ENCODE assay signal across 11 cellular contexts in genomic region chr17:29619251-29619650, GRCh38. TPM values are rescaled to one million over a fixed set of nuclear protein-coding genes. Genes with fewer than 3 reads are reported as not detected.
A peak's percentile ranks its signal among the peaks of the same experiment; 100 is the strongest.
DNase-seq lines count a peak whose midpoint lies in the region; ATAC-seq and TF ChIP-seq lines count a peak whose summit lies in the region.
"Had no signal": no experiment of that assay in that cellular context is flagged by ENCODE, and none has a peak within 500 bp of the region (broad histone marks: within the 10 kb centered on the region; RNA-seq: fewer than 3 reads in every experiment).

No MANE protein-coding gene starts in this region.

- DNase-seq in NCI-H2081 (lab: John Stamatoyannopoulos, UW), result peak; percentile 11 to 12
- no peak for DNase-seq in NCI-H2081 treated with DMSO at 0.1 percent for 48 hours (lab: John Stamatoyannopoulos, UW)
- DNase-seq in Kasumi-1 (lab: John Stamatoyannopoulos, UW), result peak; percentile 41 to 62
- no peak for DNase-seq in brain microvascular endothelial cell
- no peak for DNase-seq in neuronal stem cell (ENCODE audit: low spot score)
- no peak for DNase-seq in GM19238 (ENCODE audit: insufficient read length, low spot score)
- DNase-seq in GM19240 (ENCODE audit: insufficient read length, low spot score), result no peak
- DNase-seq: activated gamma-delta T cell, naive B cell had no signal

- no peak overlapping the region for H3K14ac ChIP-seq in neuronal stem cell (ENCODE audit: low read length)

- H3K9me3 ChIP-seq in neuronal stem cell (replicated peaks in 1 of 2; ENCODE audit: control insufficient read depth in 2 of 2, insufficient read depth in 1 of 2, low read depth in 1 of 2, low read length in 2 of 2), result peaks cover 0 to 12% of the 10 kb centered on the region in 2 donors

- H2AFZ ChIP-seq in neuronal stem cell (ENCODE audit: low read length), result no peak overlapping the region

- H3K27me3 ChIP-seq in brain microvascular endothelial cell (replicated peaks) (no peaks in the 10 kb centered on the region), neuronal stem cell (ENCODE audit: control insufficient read depth in 3 of 3, insufficient read depth in 3 of 3, low read depth in 1 of 3, low read length in 3 of 3) (peaks cover 13 to 52% (median 16%) of the 10 kb centered on the region in 3 experiments)

- no peaks in the 10 kb centered on the region for H3K79me1 ChIP-seq in neuronal stem cell (ENCODE audit: low read depth, low read length)

- H3K4me2 ChIP-seq in neuronal stem cell (ENCODE audit: insufficient read depth, low read length, poor library complexity, severe bottlenecking), result no peak overlapping the region

- no peak overlapping the region for H2BK120ac ChIP-seq in neuronal stem cell (ENCODE audit: low read depth, low read length)

- no peak overlapping the region for H3K23ac ChIP-seq in neuronal stem cell (ENCODE audit: low read depth, low read length, poor library complexity)

- H3K27ac ChIP-seq in brain microvascular endothelial cell (no peak overlapping the region), neuronal stem cell (replicated peaks; ENCODE audit: low read length) (no peak overlapping the region)
- H3K27ac ChIP-seq: C4-2B had no signal

- H3K18ac ChIP-seq in neuronal stem cell (ENCODE audit: low read length), result peak overlapping the region; percentile 0

- no peak overlapping the region for H2AK5ac ChIP-seq in neuronal stem cell (ENCODE audit: low read depth, low read length)

- H4K91ac ChIP-seq in neuronal stem cell (ENCODE audit: low read depth, low read length, poor library complexity), result no peak overlapping the region

- peaks cover 10 to 31% of the 10 kb centered on the region in 2 donors for H3K4me1 ChIP-seq in neuronal stem cell (ENCODE audit: control insufficient read depth in 2 of 2, insufficient read depth in 1 of 2, low read depth in 1 of 2, low read length in 2 of 2)

- no peaks in the 10 kb centered on the region for H3K36me3 ChIP-seq in brain microvascular endothelial cell (replicated peaks)
- H3K36me3 ChIP-seq in neuronal stem cell (replicated peaks in 1 of 2; ENCODE audit: control insufficient read depth in 2 of 2, insufficient read depth in 2 of 2, low read length in 2 of 2), result peaks cover 0 to 4% of the 10 kb centered on the region in 2 donors

- no peak overlapping the region for H3K9ac ChIP-seq in neuronal stem cell (ENCODE audit: low read depth, low read length, poor library complexity)

- no peak overlapping the region for H3K4ac ChIP-seq in neuronal stem cell (ENCODE audit: low read length)

- H3K4me3 ChIP-seq in brain microvascular endothelial cell (ENCODE audit: low read depth, low read length), result no peak overlapping the region
- H3K4me3 ChIP-seq in neuronal stem cell (ENCODE audit: low read length in 2 of 2), result no peak overlapping the region

- H2BK5ac ChIP-seq in neuronal stem cell (ENCODE audit: low read length), result no peak overlapping the region

- no peak for ATAC-seq in GM21390 (IDR thresholded peaks at IDR 0.05; ENCODE audit: unreplicated experiment)

- in situ Hi-C loops in brain microvascular endothelial cell (cut with HindIII; ENCODE audit: low pct_ligation_motif_present, low sequenced_read_pairs), result no loop called here

- no peak overlapping the region for H2BK12ac ChIP-seq in neuronal stem cell (ENCODE audit: low read length)

- peak; percentile 57 for TF ChIP-seq CTCF in brain microvascular endothelial cell (IDR thresholded peaks at IDR 0.05; ENCODE audit: low read depth, low read length, missing control alignments)

- H2BK15ac ChIP-seq in neuronal stem cell (ENCODE audit: low read length), result no peak overlapping the region

- no peak overlapping the region for H4K8ac ChIP-seq in neuronal stem cell (ENCODE audit: low read depth, low read length)

RNA-seq across cellular contexts. Expression of gene CORO6, which starts 3.5 kb away (rescaled TPM):
- polyA plus RNA-seq in neuronal stem cell (2013, experiment 1 of 2), result 5.2 TPM
- polyA plus RNA-seq in neuronal stem cell (2013, experiment 2 of 2), result 5.5 TPM

RNA-seq across cellular contexts. Expression of gene ANKRD13B, which starts 26.3 kb away (rescaled TPM):
- polyA plus RNA-seq in neuronal stem cell (2013, experiment 1 of 2), result 24.5 TPM
- polyA plus RNA-seq in neuronal stem cell (2013, experiment 2 of 2), result 23.7 TPM

RNA-seq across cellular contexts. Expression of gene GIT1, which starts 29.8 kb away (rescaled TPM):
- 63.2 TPM for polyA plus RNA-seq in neuronal stem cell (2013, experiment 1 of 2)
- 65.1 TPM for polyA plus RNA-seq in neuronal stem cell (2013, experiment 2 of 2)

RNA-seq across cellular contexts. Expression of gene TP53I13, which starts 50.8 kb away (rescaled TPM):
- 32.2 TPM for polyA plus RNA-seq in neuronal stem cell (2013, experiment 1 of 2)
- 30.4 TPM for polyA plus RNA-seq in neuronal stem cell (2013, experiment 2 of 2)

RNA-seq across cellular contexts. Expression of gene ABHD15, which starts 52.4 kb away (rescaled TPM):
- 2.6 TPM for polyA plus RNA-seq in neuronal stem cell (2013, experiment 1 of 2)
- polyA plus RNA-seq in neuronal stem cell (2013, experiment 2 of 2), result 2.5 TPM

Comparison
In these comparisons a context has a peak if more than half of its experiments do, and no peak if none do; other contexts are left out.
1. DNase-seq: peak in NCI-H2081 (2 of 2) and Kasumi-1 (2 of 2); none in NCI-H2081 treated with DMSO at 0.1 percent for 48 hours (single experiment), brain microvascular endothelial cell (single experiment), neuronal stem cell (single experiment), GM19238 (single experiment) and GM19240 (single experiment).